Comparison of ENCODE assay signal across 18 cellular contexts in genomic region chrX:35115205-35115604, GRCh38.
DNase-seq lines count a peak whose midpoint lies in the region; ATAC-seq and TF ChIP-seq lines count a peak whose summit lies in the region.
"Had no signal": no experiment of that assay in that cellular context is flagged by ENCODE, and none has a peak within 500 bp of the region (broad histone marks: within the 10 kb centered on the region; RNA-seq: fewer than 3 reads in every experiment).

No MANE protein-coding gene starts in this region.

- ATAC-seq in GM21717 (IDR thresholded peaks at IDR 0.05; ENCODE audit: unreplicated experiment): no peak
- no peak for ATAC-seq in HG03139 (IDR thresholded peaks at IDR 0.05; ENCODE audit: unreplicated experiment)
- no peak for ATAC-seq in GM21390 (IDR thresholded peaks at IDR 0.05; ENCODE audit: unreplicated experiment)
- ATAC-seq: activated T-helper 17 cell treated with anti-CD3 and anti-CD28 coated beads, Interleukin-2, amount 50 U/mL, for 72 hours; PC-3 had no signal

- DNase-seq in AG08396 (ENCODE audit: low spot score): peak; percentile 10
- peak; percentile 6 for DNase-seq in HT1080 (ENCODE audit: low read depth)
- peak; percentile 26 for DNase-seq in dedifferentiated amniotic fluid mesenchymal stem cell (ENCODE audit: extremely low spot score)
- DNase-seq in kidney epithelial cell (ENCODE audit: low read depth): peak; percentile 18
- DNase-seq in NCI-H69 (lab: John Stamatoyannopoulos, UW): no peak
- DNase-seq: ACHN; COR-L47; glutamatergic neuron; NCI-H2171; NCI-H748 treated with DMSO at 0.1 percent for 48 hours; PC-3; SJCRH30; stimulated activated CD4-positive, alpha-beta T cell treated with anti-CD3 and anti-CD28 coated beads, Interleukin-1b, Interleukin-23, amount 100 ng/mL, for 48 hours; upper lobe of left lung had no signal

- no peaks in the 10 kb centered on the region for H3K27me3 ChIP-seq in kidney epithelial cell (ENCODE audit: control insufficient read depth, insufficient read depth, low read length)
- H3K27me3 ChIP-seq: SJCRH30, upper lobe of left lung had no signal

- no peak overlapping the region for H3K4me3 ChIP-seq in kidney epithelial cell (ENCODE audit: low read depth, low read length)
- H3K4me3 ChIP-seq: SJCRH30, upper lobe of left lung had no signal

- no peaks in the 10 kb centered on the region for H3K36me3 ChIP-seq in kidney epithelial cell (ENCODE audit: control insufficient read depth, insufficient read depth, low read length)
- H3K36me3 ChIP-seq: SJCRH30, upper lobe of left lung had no signal

- no peak for TF ChIP-seq CTCF in kidney epithelial cell (IDR thresholded peaks at IDR 0.05; ENCODE audit: insufficient read depth, low read length, poor library complexity, severe bottlenecking)
